Comparison of ENCODE assay signal across 12 cellular contexts in the genomic region with DNA sequence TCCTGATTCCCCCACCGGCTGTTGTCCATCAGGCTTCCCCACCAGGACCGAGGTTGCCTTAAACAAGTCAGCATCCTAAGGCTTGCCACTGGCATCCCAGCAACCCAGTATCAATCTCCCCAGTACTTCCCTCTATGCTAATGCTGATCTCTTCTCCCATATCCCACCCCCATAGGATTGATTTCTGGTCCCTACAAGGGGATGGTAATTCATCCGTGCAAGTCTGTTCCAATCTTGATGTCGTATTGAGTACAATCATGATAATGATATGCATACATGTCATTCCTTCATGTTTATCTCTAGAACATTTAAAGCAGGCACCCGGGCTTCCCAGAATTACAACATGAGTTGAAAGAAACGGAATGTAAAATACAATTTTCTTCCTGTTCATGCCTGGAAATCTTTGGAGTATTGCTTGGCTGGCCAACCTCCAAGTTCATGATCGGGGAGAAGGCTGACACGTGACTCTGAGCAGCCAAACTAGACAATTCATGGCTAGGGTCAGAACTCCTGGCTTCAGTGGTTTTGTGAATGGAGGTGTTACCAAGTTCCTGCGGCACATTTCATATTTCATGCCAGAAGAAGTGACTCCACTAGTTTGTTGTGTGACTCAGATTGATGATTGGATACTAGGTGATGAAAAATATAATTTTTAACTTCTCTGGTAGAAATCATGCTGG.
DNase-seq lines count a peak whose midpoint lies in the region; ATAC-seq, FAIRE-seq and TF ChIP-seq lines count a peak whose summit lies in the region.
"Had no signal": no experiment of that assay in that cellular context is flagged by ENCODE, and none has a peak within 500 bp of the region (broad histone marks: within the 10 kb centered on the region; RNA-seq: fewer than 3 reads in every experiment).

No MANE protein-coding gene starts in this region.

- H3K27me3 Mint-ChIP-seq in stimulated activated memory B cell treated with anti-CD40 and anti-IgM and Interleukin-4, amounts not matched to agents 10 μg/mL and 1 μg/mL and 100 μg/mL, for 72 hours: no peaks in the 10 kb centered on the region

- peak overlapping the region in 1 of 4 donors; percentile 14 for H3K27ac ChIP-seq in Peyer's patch
- H3K27ac ChIP-seq: neutrophil had no signal

- ATAC-seq in left ventricle myocardium superior: peak; percentile 38
- no peak for ATAC-seq in stimulated activated memory B cell treated with anti-CD40 and anti-IgM and Interleukin-4, amounts not matched to agents 10 μg/mL and 1 μg/mL and 100 μg/mL, for 72 hours
- no peak for ATAC-seq in HG02852 (IDR thresholded peaks at IDR 0.05; ENCODE audit: unreplicated experiment)
- ATAC-seq: esophagus mucosa, HCT116 had no signal

- TF ChIP-seq CTCF in Peyer's patch (IDR thresholded peaks at IDR 0.05): no peak

- H3K4me3 ChIP-seq in Peyer's patch: no peak overlapping the region

- TF ChIP-seq POLR2A in H54 (IDR thresholded peaks at IDR 0.05; ENCODE audit: low read depth, low read length) (no peak), Peyer's patch (IDR thresholded peaks at IDR 0.05) (no peak)

- no peak overlapping the region for H3K4me3 Mint-ChIP-seq in stimulated activated memory B cell treated with anti-CD40 and anti-IgM and Interleukin-4, amounts not matched to agents 10 μg/mL and 1 μg/mL and 100 μg/mL, for 72 hours

- no peaks in the 10 kb centered on the region for H3K27me3 ChIP-seq in Peyer's patch
- H3K27me3 ChIP-seq: neutrophil had no signal

- no peaks in the 10 kb centered on the region for H3K36me3 ChIP-seq in Peyer's patch
- H3K36me3 ChIP-seq: neutrophil had no signal

- H3K27ac Mint-ChIP-seq in stimulated activated memory B cell treated with anti-CD40 and anti-IgM and Interleukin-4, amounts not matched to agents 10 μg/mL and 1 μg/mL and 100 μg/mL, for 72 hours: peak overlapping the region; percentile 37

- FAIRE-seq in H54 (lab: Jason Lieb, UNC): peak; percentile 33

- POLR2A ChIA-PET in HEK293T (lab: Yijun Ruan, JAX): no interaction called here

- H3K4me1 Mint-ChIP-seq in stimulated activated memory B cell treated with anti-CD40 and anti-IgM and Interleukin-4, amounts not matched to agents 10 μg/mL and 1 μg/mL and 100 μg/mL, for 72 hours: peaks cover 92% of the 10 kb centered on the region

- no peaks in the 10 kb centered on the region for H3K9me3 ChIP-seq in Peyer's patch
- H3K9me3 ChIP-seq: neutrophil had no signal

- DNase-seq in H54 (ENCODE audit: insufficient read length, low spot score) (peak; percentile 50), amniotic stem cell (lab: John Stamatoyannopoulos, UW) (peak; percentile 86), left ventricle myocardium superior (no peak), GOT3 (lab: John Stamatoyannopoulos, UW) (no peak), HEK293T (ENCODE audit: extremely low spot score) (no peak), Peyer's patch (no peak)
- DNase-seq: stimulated activated naive CD4-positive, alpha-beta T cell had no signal

- intact Hi-C loops in left ventricle myocardium superior (cut with micrococcal nuclease): loop anchor here (10.0 kb wide), 1 partner anchor 66 kb away; no protein-coding TSS in a partner anchor

- CTCF ChIA-PET in HEK293T (lab: Yijun Ruan, JAX): no interaction called here

- H3K36me3 Mint-ChIP-seq in stimulated activated memory B cell treated with anti-CD40 and anti-IgM and Interleukin-4, amounts not matched to agents 10 μg/mL and 1 μg/mL and 100 μg/mL, for 72 hours: peaks cover 90% of the 10 kb centered on the region

- H3K9me3 Mint-ChIP-seq in stimulated activated memory B cell treated with anti-CD40 and anti-IgM and Interleukin-4, amounts not matched to agents 10 μg/mL and 1 μg/mL and 100 μg/mL, for 72 hours: no peaks in the 10 kb centered on the region

- peaks cover 0 to 9% (median 5%) of the 10 kb centered on the region in 4 donors for H3K4me1 ChIP-seq in Peyer's patch

TF ChIP-seq in HEK293T, 16 proteins besides CTCF, POLR2A, EP300 and RAD21:
- TF ChIP-seq FOXK2 (IDR thresholded peaks at IDR 0.05) (no peak), FOXA1 (IDR thresholded peaks at IDR 0.05) (no peak), ZNF384 (IDR thresholded peaks at IDR 0.05) (no peak), CTBP1 (IDR thresholded peaks at IDR 0.05; ENCODE audit: borderline replicate concordance) (no peak), SUZ12 (IDR thresholded peaks at IDR 0.05) (no peak), TARDBP (IDR thresholded peaks at IDR 0.05) (no peak), SP1 (IDR thresholded peaks at IDR 0.05) (no peak), ELF4 (IDR thresholded peaks at IDR 0.05) (no peak), BHLHE40 (IDR thresholded peaks at IDR 0.05; ENCODE audit: borderline replicate concordance) (no peak), HDGF (IDR thresholded peaks at IDR 0.05; ENCODE audit: borderline replicate concordance) (no peak), NFRKB (IDR thresholded peaks at IDR 0.05) (no peak), ARNT (IDR thresholded peaks at IDR 0.05) (no peak), LEF1 (IDR thresholded peaks at IDR 0.05; ENCODE audit: borderline replicate concordance) (no peak), L3MBTL2 (conservative IDR thresholded peaks at IDR 0.05) (no peak), FOXM1 (IDR thresholded peaks at IDR 0.05; ENCODE audit: borderline replicate concordance) (no peak)
- TF ChIP-seq, protein P1, sequence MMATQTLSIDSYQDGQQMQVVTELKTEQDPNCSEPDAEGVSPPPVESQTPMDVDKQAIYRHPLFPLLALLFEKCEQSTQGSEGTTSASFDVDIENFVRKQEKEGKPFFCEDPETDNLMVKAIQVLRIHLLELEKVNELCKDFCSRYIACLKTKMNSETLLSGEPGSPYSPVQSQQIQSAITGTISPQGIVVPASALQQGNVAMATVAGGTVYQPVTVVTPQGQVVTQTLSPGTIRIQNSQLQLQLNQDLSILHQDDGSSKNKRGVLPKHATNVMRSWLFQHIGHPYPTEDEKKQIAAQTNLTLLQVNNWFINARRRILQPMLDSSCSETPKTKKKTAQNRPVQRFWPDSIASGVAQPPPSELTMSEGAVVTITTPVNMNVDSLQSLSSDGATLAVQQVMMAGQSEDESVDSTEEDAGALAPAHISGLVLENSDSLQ (IDR thresholded peaks at IDR 0.05): no peak

Comparison
In these comparisons a context has a peak if more than half of its experiments do, and no peak if none do; other contexts are left out.
1. DNase-seq: peak in H54 (single experiment) and amniotic stem cell (single experiment); none in left ventricle myocardium superior (single experiment), GOT3 (single experiment), HEK293T (single experiment) and Peyer's patch (0 of 3).